20 cellular contexts compared by ENCODE assay signal in genomic region chr2:172397136-172397825, GRCh38. TPM values are rescaled to one million over a fixed set of nuclear protein-coding genes. Genes with fewer than 3 reads are reported as not detected.
A peak's percentile ranks its signal among the peaks of the same experiment; 100 is the strongest.
DNase-seq lines count a peak whose midpoint lies in the region; ATAC-seq and TF ChIP-seq lines count a peak whose summit lies in the region.
"Had no signal": no experiment of that assay in that cellular context is flagged by ENCODE, and none has a peak within 500 bp of the region (broad histone marks: within the 10 kb centered on the region; RNA-seq: fewer than 3 reads in every experiment).

No MANE protein-coding gene starts in this region.

- H2AFZ ChIP-seq in hepatocyte = no peak overlapping the region

- H3K27ac ChIP-seq in hepatocyte = no peak overlapping the region
- H3K27ac ChIP-seq: pancreas had no signal

- TF ChIP-seq CTCF in fibroblast of the aortic adventitia (IDR thresholded peaks at IDR 0.05; ENCODE audit: insufficient read depth, low read length) = no peak
- no peak for TF ChIP-seq CTCF in hepatocyte (IDR thresholded peaks at IDR 0.05; ENCODE audit: poor library complexity)

- no peaks in the 10 kb centered on the region for H3K9me2 ChIP-seq in hepatocyte (replicated peaks; ENCODE audit: insufficient read depth)

- no peaks in the 10 kb centered on the region for H3K4me1 ChIP-seq in hepatocyte (ENCODE audit: insufficient read depth)
- H3K4me1 ChIP-seq: pancreas had no signal

- no peak overlapping the region for H3K4me3 ChIP-seq in fibroblast of the aortic adventitia (ENCODE audit: low read depth, low read length)
- H3K4me3 ChIP-seq in hepatocyte = no peak overlapping the region
- H3K4me3 ChIP-seq: pancreas had no signal

- intact Hi-C loops in sciatic nerve (cut with DNase I) = no loop called here

- no peak overlapping the region for H3K4me2 ChIP-seq in hepatocyte

- no peaks in the 10 kb centered on the region for H3K27me3 ChIP-seq in hepatocyte
- H3K27me3 ChIP-seq: pancreas had no signal

- H3K79me2 ChIP-seq in hepatocyte = no peaks in the 10 kb centered on the region

- no peaks in the 10 kb centered on the region for H3K9me3 ChIP-seq in hepatocyte (ENCODE audit: low read depth)
- H3K9me3 ChIP-seq: pancreas had no signal

- H4K20me1 ChIP-seq in hepatocyte (ENCODE audit: insufficient read depth, poor library complexity, severe bottlenecking) = no peaks in the 10 kb centered on the region

- H3K36me3 ChIP-seq in hepatocyte (replicated peaks; ENCODE audit: insufficient read depth, low read depth) = no peaks in the 10 kb centered on the region
- H3K36me3 ChIP-seq: pancreas had no signal

- ATAC-seq in sciatic nerve (peak; percentile 90), GM21619 (IDR thresholded peaks at IDR 0.05; ENCODE audit: unreplicated experiment) (no peak), HG03097 (IDR thresholded peaks at IDR 0.05; ENCODE audit: low FRiP score, unreplicated experiment) (no peak)
- ATAC-seq: activated CD8-positive, alpha-beta T cell treated with anti-CD3 and anti-CD28 coated beads, Interleukin-2, amount 10 ng/mL, durations not matched to agents 7 days and 5 days; pancreas had no signal

- DNase-seq in EH (ENCODE audit: low read depth) (peak; percentile 63), NCI-H69 (lab: John Stamatoyannopoulos, UW) (peak; percentile 88), fibroblast of the aortic adventitia (ENCODE audit: low read depth) (peak; percentile 57), sciatic nerve (ENCODE audit: low spot score) (no peak), hepatocyte (ENCODE audit: low spot score) (no peak), SW 1271 (lab: John Stamatoyannopoulos, UW) (no peak)
- DNase-seq: activated B cell treated with CpG ODN at 0.5 μM for 24 hours; activated CD8-positive, alpha-beta T cell treated with anti-CD3 and anti-CD28 coated beads, Interleukin-2, amount 10 ng/mL, durations not matched to agents 7 days and 5 days; activated naive CD4-positive, alpha-beta T cell treated with anti-CD3 and anti-CD28 coated beads, Interleukin-2, amount 50 U/mL, for 16 hours; activated T-cell treated with anti-CD3 and anti-CD28 coated beads, Interleukin-2, amount 50 U/mL, for 48 hours; C1 segment of cervical spinal cord; H7; KBM-7; NCI-H2029 treated with DMSO at 0.1 percent for 48 hours; NCI-H524 treated with DMSO at 0.1 percent for 48 hours; pancreas; SHP77 treated with DMSO at 0.1 percent for 48 hours; T-helper 2 cell had no signal

- WGBS in hepatocyte (ENCODE audit: low lambda C conversion rate, missing lambda C conversion rate) = 65% methylated on average over 6 of the region's 6 CpGs

RNA-seq across cellular contexts. Expression of gene ITGA6, which starts 30.1 kb away (rescaled TPM):
- total RNA-seq in fibroblast of the aortic adventitia (ENCODE audit: low replicate concordance) (4.0 and 29.1 TPM in 2 replicates), sciatic nerve (606 TPM), hepatocyte (51.4 and 64.8 TPM in 2 replicates)
- polyA plus RNA-seq in hepatocyte = 16.7 and 19.0 TPM in 2 replicates

Comparison
In these comparisons a context has a peak if more than half of its experiments do, and no peak if none do; other contexts are left out.
1. DNase-seq: peak in EH (single experiment), NCI-H69 (single experiment) and fibroblast of the aortic adventitia (single experiment); none in sciatic nerve (single experiment), hepatocyte (single experiment) and SW 1271 (0 of 2).